8 cellular contexts compared by ENCODE assay signal in genomic region chr17:18181358-18181757, GRCh38. TPM values are rescaled to one million over a fixed set of nuclear protein-coding genes. Genes with fewer than 3 reads are reported as not detected.
DNase-seq lines count a peak whose midpoint lies in the region; ATAC-seq and TF ChIP-seq lines count a peak whose summit lies in the region.

No MANE protein-coding gene starts in this region.

- no peaks in the 10 kb centered on the region for H3K9me3 Mint-ChIP-seq in activated naive CD4-positive, alpha-beta T cell treated with anti-CD3 and anti-CD28 coated beads, Interleukin-2, amount 50 U/mL, for 72 hours
- no peaks in the 10 kb centered on the region for H3K9me3 Mint-ChIP-seq in naive thymus-derived CD8-positive, alpha-beta T cell

- peak; percentile 12 to 29 for ATAC-seq in activated naive CD4-positive, alpha-beta T cell treated with anti-CD3 and anti-CD28 coated beads, Interleukin-2, amount 50 U/mL, for 72 hours
- ATAC-seq in naive thymus-derived CD8-positive, alpha-beta T cell = no peak
- no peak for ATAC-seq in thoracic aorta (ENCODE audit: insufficient number of reproducible peaks, low FRiP score, low read depth)

- peaks cover 0 to 3% (median 0%) of the 10 kb centered on the region in 5 donors for H3K27me3 Mint-ChIP-seq in naive thymus-derived CD8-positive, alpha-beta T cell

- no peaks in the 10 kb centered on the region for H3K27me3 ChIP-seq in thoracic aorta (replicated peaks; ENCODE audit: insufficient read depth)

- no peak for TF ChIP-seq CTCF in thoracic aorta (IDR thresholded peaks at IDR 0.05)

- H3K27ac ChIP-seq in thoracic aorta = peak overlapping the region; percentile 91 to 92

- H3K36me3 Mint-ChIP-seq in activated naive CD4-positive, alpha-beta T cell treated with anti-CD3 and anti-CD28 coated beads, Interleukin-2, amount 50 U/mL, for 72 hours = peaks cover 11 to 20% of the 10 kb centered on the region in 2 donors
- peaks cover 0 to 7% (median 0%) of the 10 kb centered on the region in 3 donors for H3K36me3 Mint-ChIP-seq in naive thymus-derived CD8-positive, alpha-beta T cell

- DNase-seq in activated T-cell treated with anti-CD3 and anti-CD28 coated beads for 48 hours (ENCODE audit: low read depth) (peak; percentile 61), activated T-cell treated with anti-CD3 and anti-CD28 coated beads for 4 hours (no peak), thoracic aorta (ENCODE audit: low spot score) (no peak), COLO668 (lab: John Stamatoyannopoulos, UW; ENCODE audit: unreplicated experiment) (no peak), NCI-H1105 (lab: John Stamatoyannopoulos, UW) (no peak), LoVo (ENCODE audit: low spot score) (no peak)
- DNase-seq in activated naive CD4-positive, alpha-beta T cell treated with anti-CD3 and anti-CD28 coated beads, Interleukin-2, amount 50 U/mL, for 72 hours (ENCODE audit: low spot score in 2 of 2) = peak in 1 of 2 donors; percentile 54
- no peak for DNase-seq in naive thymus-derived CD8-positive, alpha-beta T cell

- peaks cover 2% of the 10 kb centered on the region for H3K36me3 ChIP-seq in thoracic aorta

- H3K9me3 ChIP-seq in thoracic aorta = no peaks in the 10 kb centered on the region

- peaks cover 12 to 25% of the 10 kb centered on the region in 2 donors for H3K4me1 ChIP-seq in thoracic aorta (ENCODE audit: control insufficient read depth in 1 of 2, low read depth in 2 of 2)

- H3K4me1 Mint-ChIP-seq in naive thymus-derived CD8-positive, alpha-beta T cell = peaks cover 7 to 31% (median 28%) of the 10 kb centered on the region in 4 donors

- peak overlapping the region in 4 of 10 donors; percentile 92 to 98 (median 96) for H3K4me3 Mint-ChIP-seq in naive thymus-derived CD8-positive, alpha-beta T cell

- H3K4me3 ChIP-seq in thoracic aorta = no peak overlapping the region

- POLR2A ChIA-PET in naive thymus-derived CD8-positive, alpha-beta T cell (lab: Charles Lee) = interaction anchor here (1.6 to 2.2 kb wide), 2 partner anchors 11 to 21 kb away, joined by 4 to 8 read pairs; no protein-coding TSS in a partner anchor

- H3K27ac Mint-ChIP-seq in activated naive CD4-positive, alpha-beta T cell treated with anti-CD3 and anti-CD28 coated beads, Interleukin-2, amount 50 U/mL, for 72 hours = peak overlapping the region; percentile 98 to 99
- H3K27ac Mint-ChIP-seq in naive thymus-derived CD8-positive, alpha-beta T cell = peak overlapping the region in 9 of 10 donors; percentile 97 to 99 (median 98)

RNA-seq across cellular contexts. Expression of gene ALKBH5, which starts 2.3 kb away (rescaled TPM):
- 100 to 1,000 TPM in 1 of 2 donors, 10 to 100 TPM in 1; 79.5 to 176 TPM for total RNA-seq in activated naive CD4-positive, alpha-beta T cell treated with anti-CD3 and anti-CD28 coated beads, Interleukin-2, amount 50 U/mL, for 72 hours
- 100 to 1,000 TPM; 109 to 120 TPM for total RNA-seq in naive thymus-derived CD8-positive, alpha-beta T cell
- 100 to 1,000 TPM; 125 to 148 (median 129) TPM for polyA plus RNA-seq in naive thymus-derived CD8-positive, alpha-beta T cell
- total RNA-seq in thoracic aorta = 100 to 1,000 TPM in 1 of 2 donors, 10 to 100 TPM in 1; 89.6 to 105 TPM

RNA-seq across cellular contexts. Expression of gene LLGL1, which starts 44.1 kb away (rescaled TPM):
- total RNA-seq in activated naive CD4-positive, alpha-beta T cell treated with anti-CD3 and anti-CD28 coated beads, Interleukin-2, amount 50 U/mL, for 72 hours = 10 to 100 TPM; 14.5 to 15.0 TPM
- total RNA-seq in naive thymus-derived CD8-positive, alpha-beta T cell = 10 to 100 TPM; 16.8 to 17.3 TPM
- polyA plus RNA-seq in naive thymus-derived CD8-positive, alpha-beta T cell = 1 to 10 TPM; 1.2 to 1.9 (median 1.5) TPM
- total RNA-seq in thoracic aorta = 10 to 100 TPM; 17.1 to 30.3 TPM

Comparison
In these comparisons a context has a peak if more than half of its experiments do, and no peak if none do; other contexts are left out.
1. ATAC-seq: peak in activated naive CD4-positive, alpha-beta T cell treated with anti-CD3 and anti-CD28 coated beads, Interleukin-2, amount 50 U/mL, for 72 hours (2 of 2); none in naive thymus-derived CD8-positive, alpha-beta T cell (0 of 2) and thoracic aorta (single experiment).